Comparison of ENCODE assay signal across 23 cellular contexts in genomic region chr2:236014408-236015131, GRCh38.
DNase-seq lines count a peak whose midpoint lies in the region; ATAC-seq, FAIRE-seq and TF ChIP-seq lines count a peak whose summit lies in the region.
"Had no signal": no experiment of that assay in that cellular context is flagged by ENCODE, and none has a peak within 500 bp of the region (broad histone marks: within the 10 kb centered on the region; RNA-seq: fewer than 3 reads in every experiment).

No MANE protein-coding gene starts in this region.

- no peak overlapping the region for H3K14ac ChIP-seq in H9 (ENCODE audit: insufficient read depth, low read length)

- POLR2A ChIA-PET in CD8-positive, alpha-beta T cell (lab: Charles Lee), result no interaction called here

- no peak overlapping the region for H3K23ac ChIP-seq in H9 (ENCODE audit: insufficient read length, low read depth, low read length)

- no peak overlapping the region for H2BK20ac ChIP-seq in H9 (ENCODE audit: low read depth, low read length, poor library complexity, severe bottlenecking)

- H3K27me3 ChIP-seq in H9 (ENCODE audit: insufficient read depth, low read length), result no peaks in the 10 kb centered on the region
- H3K27me3 ChIP-seq in CD8-positive, alpha-beta T cell (ENCODE audit: insufficient read depth, low read length), result no peaks in the 10 kb centered on the region
- H3K27me3 ChIP-seq: cardiac muscle cell, ovary had no signal

- peaks cover 22% of the 10 kb centered on the region; the same call in 1 of the 2 replicates for H3K4me1 ChIP-seq in H9 (ENCODE audit: insufficient read depth, low read length)
- H3K4me1 ChIP-seq in CD8-positive, alpha-beta T cell (ENCODE audit: insufficient read depth, low read length), result no peaks in the 10 kb centered on the region

- H3K36me3 ChIP-seq in CD8-positive, alpha-beta T cell (ENCODE audit: insufficient read depth, low read length), result no peaks in the 10 kb centered on the region
- H3K36me3 ChIP-seq: cardiac muscle cell, ovary had no signal

- CTCF ChIA-PET in CD8-positive, alpha-beta T cell (lab: Charles Lee), result no interaction called here

- no peak overlapping the region for H3K27ac ChIP-seq in H9 (ENCODE audit: insufficient read length, low read depth, low read length)
- no peak overlapping the region for H3K27ac ChIP-seq in CD8-positive, alpha-beta T cell (ENCODE audit: low read depth, low read length)
- H3K27ac ChIP-seq: cardiac muscle cell, ovary had no signal

- H3K23me2 ChIP-seq in H9 (ENCODE audit: insufficient read length, low read depth, low read length, poor library complexity, severe bottlenecking), result no peaks in the 10 kb centered on the region

- H3K27ac Mint-ChIP-seq in H9 (peak overlapping the region; percentile 3 to 28 (median 16); a peak in 4 of 7 replicates), neural crest cell (ENCODE audit: unreplicated experiment) (peak overlapping the region; percentile 63)
- H3K27ac Mint-ChIP-seq in CD8-positive, alpha-beta T cell, result no peak overlapping the region
- H3K27ac Mint-ChIP-seq: dendritic cell treated with granulocyte-macrophage colony-stimulating factor and Interleukin-4, amounts not matched to agents 40 ng/mL and 50 ng/mL, for 4 days; HFFc6; natural killer cell; T-helper 2 cell treated with Interferon-gamma antibody and Interleukin-4, amounts not matched to agents 5 μg/mL and 100 μg/mL, for 36 hours had no signal

- H3K79me1 ChIP-seq in H9 (ENCODE audit: insufficient read depth, low read depth, low read length, poor library complexity, severe bottlenecking), result no peaks in the 10 kb centered on the region

- H3K79me2 ChIP-seq in H9 (ENCODE audit: insufficient read depth, low read length), result no peaks in the 10 kb centered on the region

- peaks cover 56 to 58% of the 10 kb centered on the region in 2 experiments for H3K4me1 Mint-ChIP-seq in H9
- H3K4me1 Mint-ChIP-seq in neural crest cell, result peaks cover 32% of the 10 kb centered on the region
- H3K4me1 Mint-ChIP-seq in CD8-positive, alpha-beta T cell (ENCODE audit: low read depth), result peaks cover 4% of the 10 kb centered on the region

- H3K9ac ChIP-seq in H9 (ENCODE audit: extremely low read depth, insufficient read length, low read length), result no peak overlapping the region

- H3K56ac ChIP-seq in H9 (ENCODE audit: insufficient read length, low read depth, low read length), result no peak overlapping the region

- H2BK15ac ChIP-seq in H9 (ENCODE audit: low read depth, low read length), result no peak overlapping the region

- H2BK5ac ChIP-seq in H9 (ENCODE audit: insufficient read length, low read length), result no peak overlapping the region

- H4K20me1 ChIP-seq in H9 (ENCODE audit: control insufficient read depth, insufficient read depth, insufficient read length), result no peaks in the 10 kb centered on the region

- no peak overlapping the region for H3K18ac ChIP-seq in H9 (ENCODE audit: insufficient read length, low read depth, low read length)

- H3K4ac ChIP-seq in H9 (ENCODE audit: low read depth, low read length), result no peak overlapping the region

- intact Hi-C loops in head of caudate nucleus (cut with DNase I), result no loop called here
- intact Hi-C loops in CD8-positive, alpha-beta T cell (cut with DNase I, micrococcal nuclease), result no loop called here

- H2AFZ ChIP-seq in H9 (ENCODE audit: low read length), result no peak overlapping the region

- H4K91ac ChIP-seq in H9 (ENCODE audit: insufficient read length, low read depth, low read length), result no peak overlapping the region

- FAIRE-seq in GM12892 (lab: Jason Lieb, UNC), result no peak
- FAIRE-seq: endometrium had no signal

- H3T11ph ChIP-seq in H9 (ENCODE audit: low read length), result no peak overlapping the region

- H3K4me3 Mint-ChIP-seq in H9, result peak overlapping the region; percentile 38 to 54; a peak in 4 of 5 replicates
- H3K4me3 Mint-ChIP-seq in neural crest cell, result no peak overlapping the region
- no peak overlapping the region for H3K4me3 Mint-ChIP-seq in CD8-positive, alpha-beta T cell
- H3K4me3 Mint-ChIP-seq: dendritic cell treated with granulocyte-macrophage colony-stimulating factor and Interleukin-4, amounts not matched to agents 40 ng/mL and 50 ng/mL, for 4 days; HFFc6; T-helper 2 cell treated with Interferon-gamma antibody and Interleukin-4, amounts not matched to agents 5 μg/mL and 100 μg/mL, for 36 hours had no signal

- no peaks in the 10 kb centered on the region for H3K9me3 ChIP-seq in H9 (ENCODE audit: control insufficient read depth, low read depth, low read length)
- H3K9me3 ChIP-seq in CD8-positive, alpha-beta T cell (ENCODE audit: low read length), result no peaks in the 10 kb centered on the region
- H3K9me3 ChIP-seq: ovary had no signal

- H3K36me3 Mint-ChIP-seq in H9 (ENCODE audit: insufficient read depth in 1 of 3, low read depth in 3 of 3) (peaks cover 2 to 10% (median 5%) of the 10 kb centered on the region in 3 experiments; a peak in 3 of 7 replicates), neural crest cell (ENCODE audit: low read depth) (no peaks in the 10 kb centered on the region)
- no peaks in the 10 kb centered on the region for H3K36me3 Mint-ChIP-seq in CD8-positive, alpha-beta T cell
- H3K36me3 Mint-ChIP-seq: natural killer cell had no signal

- H3K4me3 ChIP-seq in CD8-positive, alpha-beta T cell (ENCODE audit: low read depth, low read length), result no peak overlapping the region
- H3K4me3 ChIP-seq: cardiac muscle cell, ovary had no signal

- no peak for TF ChIP-seq POLR2A in GM12892 (IDR thresholded peaks at IDR 0.05; ENCODE audit: low read depth, low read length)

- no peak overlapping the region for H2BK12ac ChIP-seq in H9 (ENCODE audit: insufficient read length, low read depth, low read length)

- ATAC-seq in CD8-positive, alpha-beta T cell, result no peak
- ATAC-seq: left ventricle myocardium superior; SK-N-SH treated with all-trans-retinoic acid at 6 μM for 48 hours; stimulated activated naive CD8-positive, alpha-beta T cell treated with anti-CD3 and anti-CD28 coated beads, Interleukin-15, Interleukin-2, amounts not matched to agents 100 U/mL and 50 U/mL, for 24 hours had no signal

- H4K5ac ChIP-seq in H9 (ENCODE audit: insufficient read length, low read depth, low read length), result no peak overlapping the region

- no peaks in the 10 kb centered on the region for H3K9me3 Mint-ChIP-seq in H9
- H3K9me3 Mint-ChIP-seq in neural crest cell, result no peaks in the 10 kb centered on the region
- H3K9me3 Mint-ChIP-seq in CD8-positive, alpha-beta T cell, result no peaks in the 10 kb centered on the region
- H3K9me3 Mint-ChIP-seq: dendritic cell treated with granulocyte-macrophage colony-stimulating factor and Interleukin-4, amounts not matched to agents 40 ng/mL and 50 ng/mL, for 4 days; HFFc6; natural killer cell; T-helper 2 cell treated with Interferon-gamma antibody and Interleukin-4, amounts not matched to agents 5 μg/mL and 100 μg/mL, for 36 hours had no signal

- no peak overlapping the region for H2AK5ac ChIP-seq in H9 (ENCODE audit: insufficient read length, low read length)

- DNase-seq in H9 (peak; percentile 69), NCI-H526 (lab: John Stamatoyannopoulos, UW) (peak; percentile 10 to 32), head of caudate nucleus (peak in 30 of 42 donors; percentile 24 to 76 (median 48)), neural crest cell (ENCODE audit: low read depth, low spot score) (no peak), GM12892 (ENCODE audit: insufficient read length) (no peak), GM19238 (ENCODE audit: insufficient read length, low spot score) (no peak)
- DNase-seq in CD8-positive, alpha-beta T cell, result no peak
- DNase-seq: activated CD4-positive, alpha-beta T cell treated with anti-CD3 and anti-CD28 coated beads, Interleukin-2, amount 50 U/mL, for 1 hour; activated naive CD4-positive, alpha-beta T cell treated with anti-CD3 and anti-CD28 coated beads, Interleukin-2, amount 50 U/mL, for 16 hours; EL; HFFc6; left ventricle myocardium superior; natural killer cell; NCI-H1417; OCI-M1; ovary; stimulated activated CD4-positive, alpha-beta T cell treated with anti-CD3 and anti-CD28 coated beads, Interleukin-4, amount 100 ng/mL, for 24 hours; stimulated activated naive CD8-positive, alpha-beta T cell treated with anti-CD3 and anti-CD28 coated beads, Interleukin-15, Interleukin-2, amounts not matched to agents 100 U/mL and 50 U/mL, for 24 hours had no signal

- H2BK120ac ChIP-seq in H9 (ENCODE audit: low read depth, low read length, poor library complexity, severe bottlenecking), result no peak overlapping the region

- H4K8ac ChIP-seq in H9 (replicated peaks; ENCODE audit: insufficient read length, low read depth, low read length), result no peak overlapping the region

- H3K27me3 Mint-ChIP-seq in H9 (ENCODE audit: low read depth) (peaks cover 7% of the 10 kb centered on the region), neural crest cell (ENCODE audit: low read depth) (no peaks in the 10 kb centered on the region)
- H3K27me3 Mint-ChIP-seq in CD8-positive, alpha-beta T cell (ENCODE audit: low read depth), result peaks cover 15% of the 10 kb centered on the region

- TF ChIP-seq CTCF in H9 (conservative IDR thresholded peaks at IDR 0.05) (no peak), neural crest cell (conservative IDR thresholded peaks at IDR 0.05) (no peak)
- TF ChIP-seq CTCF in CD8-positive, alpha-beta T cell (IDR thresholded peaks at IDR 0.05), result no peak

- WGBS in H9 (ENCODE audit: extremely low coverage, insufficient read length, low lambda C conversion rate), result no CpG with 5 or more reads among the region's 25 CpGs

- H3K4me2 ChIP-seq in H9 (ENCODE audit: insufficient read depth, insufficient read length, low read length), result peak overlapping the region; percentile 5

Comparison
In these comparisons a context has a peak if more than half of its experiments do, and no peak if none do; other contexts are left out.
1. DNase-seq: peak in H9 (single experiment), NCI-H526 (2 of 2) and head of caudate nucleus (30 of 42); none in neural crest cell (single experiment), GM12892 (single experiment), GM19238 (single experiment) and CD8-positive, alpha-beta T cell (0 of 7).
2. H3K4me3 Mint-ChIP-seq: peak in H9 (2 of 2); none in neural crest cell (single experiment) and CD8-positive, alpha-beta T cell (single experiment).